16 cellular contexts compared by ENCODE assay signal in genomic region chr11:71988050-71988449, GRCh38. TPM values are rescaled to one million over a fixed set of nuclear protein-coding genes. Genes with fewer than 3 reads are reported as not detected.
A peak's percentile ranks its signal among the peaks of the same experiment; 100 is the strongest.
DNase-seq lines count a peak whose midpoint lies in the region; ATAC-seq and TF ChIP-seq lines count a peak whose summit lies in the region.
"Had no signal": no experiment of that assay in that cellular context is flagged by ENCODE, and none has a peak within 500 bp of the region (broad histone marks: within the 10 kb centered on the region; RNA-seq: fewer than 3 reads in every experiment).

No MANE protein-coding gene starts in this region.

- H3K9ac ChIP-seq in mammary epithelial cell (ENCODE audit: insufficient read depth, low read length): no peak overlapping the region

- no peak overlapping the region for H2AFZ ChIP-seq in mammary epithelial cell (ENCODE audit: low read depth, low read length)
- H2AFZ ChIP-seq: PC-9 had no signal

- DNase-seq in breast epithelium (ENCODE audit: low spot score in 2 of 2) (no peak), mammary epithelial cell (no peak), astrocyte of the spinal cord (ENCODE audit: low read depth, low spot score) (peak; percentile 32), hepatic stellate cell (ENCODE audit: low spot score) (peak; percentile 45), thyroid gland (peak; percentile 6 to 28), NCI-H748 (lab: John Stamatoyannopoulos, UW; ENCODE audit: unreplicated experiment) (no peak)
- no peak for DNase-seq in activated CD4-positive, CD25-positive, alpha-beta regulatory T cell (lab: John Stamatoyannopoulos, UW)
- DNase-seq: activated B cell treated with CpG ODN at 0.5 μM for 24 hours, Calu3, colonic mucosa, H9, KG1, NCI-H1436, PC-9 had no signal

- H3K27ac ChIP-seq in breast epithelium: peak overlapping the region; percentile 2 to 53
- H3K27ac ChIP-seq in mammary epithelial cell (ENCODE audit: insufficient read depth, low read depth, low read length): no peak overlapping the region
- no peak overlapping the region for H3K27ac ChIP-seq in thyroid gland
- H3K27ac ChIP-seq: colonic mucosa, PC-9 had no signal

- 30% methylated on average over 3 of the region's 3 CpGs for WGBS in mammary epithelial cell (ENCODE audit: low coverage, missing lambda C conversion rate)
- WGBS in thyroid gland, 2 donors: 58 to 74% methylated on average over 3 of the region's 3 CpGs

- ATAC-seq in GM18505 (IDR thresholded peaks at IDR 0.05; ENCODE audit: unreplicated experiment): no peak
- ATAC-seq: stimulated activated memory B cell treated with anti-CD40 and anti-IgM and Interleukin-4, amounts not matched to agents 10 μg/mL and 1 μg/mL and 100 μg/mL, for 72 hours had no signal

- in situ Hi-C loops in mammary epithelial cell (cut with MboI; ENCODE audit: low sequenced_read_pairs in 2 of 2) (no loop called here), astrocyte of the spinal cord (cut with HindIII; ENCODE audit: low sequenced_read_pairs) (no loop called here)

- no peak overlapping the region for H3K4me2 ChIP-seq in mammary epithelial cell (ENCODE audit: insufficient read depth, low read depth, low read length)
- H3K4me2 ChIP-seq: PC-9 had no signal

- no peaks in the 10 kb centered on the region for H3K27me3 ChIP-seq in breast epithelium
- no peaks in the 10 kb centered on the region for H3K27me3 ChIP-seq in mammary epithelial cell (ENCODE audit: insufficient read depth, low read length)
- no peaks in the 10 kb centered on the region for H3K27me3 ChIP-seq in thyroid gland
- H3K27me3 ChIP-seq: colonic mucosa had no signal

- TF ChIP-seq POLR2A in breast epithelium (IDR thresholded peaks at IDR 0.05) (no peak), thyroid gland (IDR thresholded peaks at IDR 0.05) (no peak), GM18505 (IDR thresholded peaks at IDR 0.05; ENCODE audit: borderline replicate concordance, extremely low read depth, insufficient read depth, insufficient read length) (no peak)

- intact Hi-C loops in breast epithelium (cut with DNase I; ENCODE audit: low total_unique reads) (no loop called here), mammary epithelial cell (cut with micrococcal nuclease) (no loop called here), thyroid gland (cut with DNase I) (no loop called here)

- CTCF ChIA-PET in mammary epithelial cell (lab: Charles Lee; ENCODE audit: low non-redundant PET): interaction anchor here (0.6 kb wide), 1 partner anchor 195 kb away, joined by 3 read pairs; no protein-coding TSS in a partner anchor

- dilution Hi-C loops in mammary epithelial cell (cut with HindIII; ENCODE audit: low sequenced_read_pairs): no loop called here

- no peaks in the 10 kb centered on the region for H3K4me1 ChIP-seq in breast epithelium
- H3K4me1 ChIP-seq in mammary epithelial cell (ENCODE audit: insufficient read depth, low read length): no peaks in the 10 kb centered on the region
- H3K4me1 ChIP-seq in thyroid gland: peaks cover 10 to 14% of the 10 kb centered on the region in 2 donors

- TF ChIP-seq CTCF in breast epithelium (IDR thresholded peaks at IDR 0.05) (no peak), mammary epithelial cell (conservative IDR thresholded peaks at IDR 0.05 in 1 of 2, IDR thresholded peaks at IDR 0.05 in 1 of 2; ENCODE audit: extremely low read depth in 1 of 2, insufficient read depth in 1 of 2, low read depth in 1 of 2, low read length in 2 of 2) (no peak), astrocyte of the spinal cord (IDR thresholded peaks at IDR 0.05; ENCODE audit: low read depth, low read length) (no peak), thyroid gland (IDR thresholded peaks at IDR 0.05) (no peak)

- no peaks in the 10 kb centered on the region for H3K9me3 ChIP-seq in breast epithelium
- H3K9me3 ChIP-seq in mammary epithelial cell (replicated peaks; ENCODE audit: insufficient read depth, low read length): no peaks in the 10 kb centered on the region
- H3K9me3 ChIP-seq in thyroid gland: no peaks in the 10 kb centered on the region
- H3K9me3 ChIP-seq: colonic mucosa had no signal

- no peaks in the 10 kb centered on the region for H3K36me3 ChIP-seq in breast epithelium
- no peaks in the 10 kb centered on the region for H3K36me3 ChIP-seq in mammary epithelial cell (ENCODE audit: insufficient read depth, low read length)
- H3K36me3 ChIP-seq in thyroid gland: peaks cover 0 to 11% of the 10 kb centered on the region in 2 donors
- H3K36me3 ChIP-seq: colonic mucosa had no signal

- no peaks in the 10 kb centered on the region for H4K20me1 ChIP-seq in mammary epithelial cell (ENCODE audit: insufficient read depth, low read length)

- BruUV-seq in mammary epithelial cell (replicated peaks; lab: Mats Ljungman, UMichigan): no TSS peak

- H3K4me3 ChIP-seq in breast epithelium: no peak overlapping the region
- no peak overlapping the region for H3K4me3 ChIP-seq in mammary epithelial cell (replicated peaks in 1 of 3; ENCODE audit: insufficient read depth in 1 of 3, low read depth in 2 of 3, low read length in 3 of 3)
- no peak overlapping the region for H3K4me3 ChIP-seq in astrocyte of the spinal cord (ENCODE audit: low read depth, low read length)
- H3K4me3 ChIP-seq in thyroid gland (replicated peaks in 1 of 3): no peak overlapping the region
- H3K4me3 ChIP-seq: colonic mucosa, PC-9 had no signal

- H3K79me2 ChIP-seq in mammary epithelial cell (ENCODE audit: insufficient read depth, low read length): no peaks in the 10 kb centered on the region

RNA-seq across cellular contexts. Expression of gene IL18BP, which starts 10.7 kb away (rescaled TPM):
- total RNA-seq in breast epithelium: 10 to 100 TPM in 2 of 3 donors, 1 to 10 TPM in 1; 2.6 to 10.4 (median 10.2) TPM
- total RNA-seq in mammary epithelial cell: 1 to 10 TPM; 2.7 to 6.2 TPM
- polyA plus RNA-seq in mammary epithelial cell: 1.3 TPM
- polyA minus RNA-seq in mammary epithelial cell: 13.1 TPM
- total RNA-seq in thyroid gland: 10 to 100 TPM in 2 of 4 donors, 1 to 10 TPM in 2; 7.6 to 12.1 (median 9.5) TPM

RNA-seq across cellular contexts. Expression of gene RNF121, which starts 59.2 kb away (rescaled TPM):
- 10 to 100 TPM; 21.8 to 39.0 (median 37.3) TPM for total RNA-seq in breast epithelium
- total RNA-seq in mammary epithelial cell: 10 to 100 TPM; 32.2 to 33.9 TPM
- 41.6 TPM for polyA plus RNA-seq in mammary epithelial cell
- polyA minus RNA-seq in mammary epithelial cell: 78.1 TPM
- 10 to 100 TPM; 41.9 to 64.4 (median 54.7) TPM for total RNA-seq in thyroid gland

RNA-seq across cellular contexts. Expression of gene XNDC1N, which starts 59.7 kb away (rescaled TPM):
- 10 to 100 TPM; 10.2 to 14.0 (median 12.8) TPM for total RNA-seq in breast epithelium
- 1 to 10 TPM; 5.5 to 9.7 TPM for total RNA-seq in mammary epithelial cell
- 2.6 TPM for polyA plus RNA-seq in mammary epithelial cell
- polyA minus RNA-seq in mammary epithelial cell: 9.7 TPM
- total RNA-seq in thyroid gland: 10 to 100 TPM; 13.8 to 19.9 (median 16.4) TPM

Comparison
In these comparisons a context has a peak if more than half of its experiments do, and no peak if none do; other contexts are left out.
1. H3K27ac ChIP-seq: peak in breast epithelium (2 of 2); none in mammary epithelial cell (single experiment) and thyroid gland (0 of 3).
2. DNase-seq: peak in astrocyte of the spinal cord (single experiment), hepatic stellate cell (single experiment) and thyroid gland (2 of 2); none in breast epithelium (0 of 2), mammary epithelial cell (single experiment), activated CD4-positive, CD25-positive, alpha-beta regulatory T cell (0 of 4) and NCI-H748 (single experiment).